In genomic region chr22:19477321-19478085, GRCh38 we compare ENCODE assay signal across 8 cellular contexts. TPM values are rescaled to one million over a fixed set of nuclear protein-coding genes. Genes with fewer than 3 reads are reported as not detected.
A peak's percentile ranks its signal among the peaks of the same experiment; 100 is the strongest.
DNase-seq lines count a peak whose midpoint lies in the region; ATAC-seq, FAIRE-seq and TF ChIP-seq lines count a peak whose summit lies in the region.

No MANE protein-coding gene starts in this region.

- no peak overlapping the region for H2AFZ ChIP-seq in OCI-LY7 (ENCODE audit: low read length)
- H2AFZ ChIP-seq in endothelial cell of umbilical vein (ENCODE audit: low read depth, low read length) = no peak overlapping the region
- H2AFZ ChIP-seq in trophoblast cell (ENCODE audit: insufficient read depth, low read length, poor library complexity) = no peak overlapping the region

- POLR2A ChIA-PET in OCI-LY7 (lab: Charles Lee) = interaction anchor here (0.7 to 0.9 kb wide), 3 partner anchors 118 to 214 kb away, joined by 3 to 5 read pairs (median 4); no protein-coding TSS in a partner anchor
- POLR2A ChIA-PET in endothelial cell of umbilical vein (lab: Charles Lee) = interaction anchor here (1.6 kb wide), 2 partner anchors 19 to 41 kb away, joined by 3 to 4 read pairs; no protein-coding TSS in a partner anchor

- peaks cover 9% of the 10 kb centered on the region for H3K79me1 ChIP-seq in trophoblast cell (ENCODE audit: low read length)

- DNase-seq in GM13976 (ENCODE audit: low spot score) (no peak), OCI-LY7 (ENCODE audit: low spot score) (peak; percentile 43), endothelial cell of umbilical vein (ENCODE audit: low read depth, low spot score) (peak; percentile 49), trophoblast cell (no peak), SKM-1 treated with dmso at 0.1 percent for 144 hours (lab: John Stamatoyannopoulos, UW; ENCODE audit: unreplicated experiment) (no peak), ureter (ENCODE audit: low spot score) (no peak), NCI-H2227 treated with DMSO at 0.1 percent for 48 hours (lab: John Stamatoyannopoulos, UW) (no peak)

- CTCF ChIA-PET in OCI-LY7 (lab: Charles Lee; ENCODE audit: unreplicated experiment) = interaction anchor here (1.1 kb wide), 1 partner anchor 154 kb away, joined by 3 read pairs; no protein-coding TSS in a partner anchor
- CTCF ChIA-PET in endothelial cell of umbilical vein (lab: Charles Lee) = interaction anchor here (0.8 to 4.7 kb wide), 14 partner anchors 10 to 298 kb away, joined by 3 to 67 read pairs (median 4); partner anchors contain the start of genes HIRA and SLC25A1

- TF ChIP-seq CTCF in GM13976 (IDR thresholded peaks at IDR 0.05; ENCODE audit: borderline replicate concordance, control extremely low read depth, extremely low read depth, insufficient read depth, missing control alignments) = peak; percentile 26
- TF ChIP-seq CTCF in OCI-LY7 (conservative IDR thresholded peaks at IDR 0.05; ENCODE audit: low read length) = peak; percentile 75
- peak in 1 of 2 donors; percentile 1 for TF ChIP-seq CTCF in endothelial cell of umbilical vein (IDR thresholded peaks at IDR 0.05; ENCODE audit: extremely low read depth in 1 of 2, insufficient read depth in 1 of 2, low read depth in 1 of 2, low read length in 2 of 2)

- no peak for ATAC-seq in HG02885 (IDR thresholded peaks at IDR 0.05; ENCODE audit: poor library complexity, unreplicated experiment)

- H3K4me1 ChIP-seq in OCI-LY7 (ENCODE audit: insufficient read depth, low read length, poor library complexity, severe bottlenecking) (peaks cover 14% of the 10 kb centered on the region), endothelial cell of umbilical vein (ENCODE audit: control insufficient read depth, extremely low read depth, insufficient read depth, low read length) (peaks cover 29% of the 10 kb centered on the region), trophoblast cell (ENCODE audit: control insufficient read depth in 1 of 2, insufficient read depth in 2 of 2, low read length in 2 of 2) (peaks cover 4 to 7% of the 10 kb centered on the region in 2 experiments)

- H2AK5ac ChIP-seq in trophoblast cell (ENCODE audit: low read length) = no peak overlapping the region

- no peak overlapping the region for H2BK12ac ChIP-seq in trophoblast cell (ENCODE audit: low read length)

- peak; percentile 87 for FAIRE-seq in endothelial cell of umbilical vein (lab: Jason Lieb, UNC)

- peaks cover 17% of the 10 kb centered on the region for H4K20me1 ChIP-seq in OCI-LY7 (ENCODE audit: insufficient read depth, low read length)
- H4K20me1 ChIP-seq in endothelial cell of umbilical vein (replicated peaks; ENCODE audit: control insufficient read depth, extremely low read depth, insufficient read depth, low read length) = no peaks in the 10 kb centered on the region

- intact Hi-C loops in OCI-LY7 (cut with micrococcal nuclease; ENCODE audit: unreplicated experiment) = loop anchor here (2.0 kb wide), 2 partner anchors 45 to 177 kb away; partner anchors contain the start of gene MRPL40
- intact Hi-C loops in endothelial cell of umbilical vein (cut with micrococcal nuclease) = loop anchor here (1.0 to 10.0 kb wide), 4 partner anchors 31 to 237 kb away; partner anchors contain the start of genes C22orf39, MRPL40 and SEPTIN5

- no peak overlapping the region for H2BK120ac ChIP-seq in trophoblast cell (ENCODE audit: insufficient read depth, low read length, poor library complexity)

- H3K9me2 ChIP-seq in OCI-LY7 (ENCODE audit: insufficient read depth, low read length) = no peaks in the 10 kb centered on the region

- no peaks in the 10 kb centered on the region for H3K9me1 ChIP-seq in endothelial cell of umbilical vein (replicated peaks; ENCODE audit: control insufficient read depth, extremely low read depth, insufficient read depth, low read length)

- dilution Hi-C loops in endothelial cell of umbilical vein (cut with MboI; ENCODE audit: extremely low pct_ligation_motif_present, low sequenced_read_pairs) = no loop called here

- no peaks in the 10 kb centered on the region for H3K27me3 ChIP-seq in endothelial cell of umbilical vein (ENCODE audit: control insufficient read depth in 2 of 2, insufficient read depth in 2 of 2, low read length in 2 of 2)
- no peaks in the 10 kb centered on the region for H3K27me3 ChIP-seq in trophoblast cell (ENCODE audit: insufficient read depth, low read length)

- H3K9ac ChIP-seq in endothelial cell of umbilical vein (replicated peaks; ENCODE audit: extremely low read depth, insufficient read depth, low read length) = peak overlapping the region; percentile 99
- no peak overlapping the region for H3K9ac ChIP-seq in trophoblast cell (ENCODE audit: low read length)

- H3K23ac ChIP-seq in trophoblast cell (ENCODE audit: low read length) = peak overlapping the region; percentile 50

- H3K4me3 ChIP-seq in OCI-LY7 (ENCODE audit: low read depth, low read length, poor library complexity, severe bottlenecking) = peak overlapping the region; percentile 94
- H3K4me3 ChIP-seq in endothelial cell of umbilical vein (replicated peaks in 1 of 3; ENCODE audit: insufficient read depth in 1 of 3, low read depth in 1 of 3, low read length in 3 of 3) = peak overlapping the region; percentile 53 to 87 (median 83)
- H3K4me3 ChIP-seq in trophoblast cell (ENCODE audit: low read depth, low read length) = no peak overlapping the region

- no peak overlapping the region for H3K14ac ChIP-seq in trophoblast cell (ENCODE audit: low read length)

- TF ChIP-seq POLR2A in endothelial cell of umbilical vein (IDR thresholded peaks at IDR 0.05; ENCODE audit: low read depth, low read length) = no peak

- peak overlapping the region; percentile 98 for H3K4ac ChIP-seq in trophoblast cell (ENCODE audit: low read depth, low read length)

- H3K4me2 ChIP-seq in OCI-LY7 (ENCODE audit: low read length) = peak overlapping the region; percentile 100
- H3K4me2 ChIP-seq in endothelial cell of umbilical vein (ENCODE audit: insufficient read depth, low read length) = peak overlapping the region; percentile 98
- peak overlapping the region; percentile 99 for H3K4me2 ChIP-seq in trophoblast cell (ENCODE audit: low read length)

- H3K79me2 ChIP-seq in OCI-LY7 (ENCODE audit: insufficient read depth, low read depth, low read length) = peaks cover 68% of the 10 kb centered on the region
- peaks cover 64% of the 10 kb centered on the region for H3K79me2 ChIP-seq in endothelial cell of umbilical vein (ENCODE audit: control insufficient read depth, insufficient read depth, low read length)
- peaks cover 16% of the 10 kb centered on the region for H3K79me2 ChIP-seq in trophoblast cell (ENCODE audit: control insufficient read depth, insufficient read depth, low read length, poor library complexity)

- in situ Hi-C loops in GM13976 (cut with MboI; ENCODE audit: low sequenced_read_pairs, unreplicated experiment) = loop anchor here (10.0 kb wide), 1 partner anchor 293 kb away; no protein-coding TSS in a partner anchor

- no CpG with 5 or more reads among the region's 5 CpGs for WGBS in trophoblast cell (ENCODE audit: extremely low coverage, insufficient coverage, insufficient read length)

- H2BK5ac ChIP-seq in trophoblast cell (ENCODE audit: low read depth, low read length, poor library complexity) = no peak overlapping the region

- H3K36me3 ChIP-seq in OCI-LY7 (ENCODE audit: insufficient read depth, low read length) = peaks cover 52% of the 10 kb centered on the region
- peaks cover 14 to 17% of the 10 kb centered on the region in 2 experiments for H3K36me3 ChIP-seq in endothelial cell of umbilical vein (ENCODE audit: control insufficient read depth in 2 of 2, extremely low read depth in 1 of 2, insufficient read depth in 2 of 2, low read length in 2 of 2)
- peaks cover 25 to 28% of the 10 kb centered on the region in 2 experiments for H3K36me3 ChIP-seq in trophoblast cell (ENCODE audit: control insufficient read depth in 1 of 2, insufficient read depth in 2 of 2, low read length in 2 of 2)

- H3K9me3 ChIP-seq in OCI-LY7 (ENCODE audit: low read length) (no peaks in the 10 kb centered on the region), endothelial cell of umbilical vein (replicated peaks; ENCODE audit: control insufficient read depth, insufficient read depth, low read length) (no peaks in the 10 kb centered on the region), trophoblast cell (ENCODE audit: insufficient read depth, low read depth, low read length) (no peaks in the 10 kb centered on the region)

- no peak overlapping the region for H4K12ac ChIP-seq in trophoblast cell (ENCODE audit: low read depth, low read length)

- no peak overlapping the region for H3K18ac ChIP-seq in trophoblast cell (ENCODE audit: low read length)

- TSS peak; percentile 51 for BruUV-seq in OCI-LY7 (replicated peaks; lab: Mats Ljungman, UMichigan)
- no TSS peak for BruUV-seq in endothelial cell of umbilical vein (replicated peaks; lab: Mats Ljungman, UMichigan)

- no peak overlapping the region for H4K8ac ChIP-seq in trophoblast cell (ENCODE audit: low read depth, low read length)

- no peak overlapping the region for H4K91ac ChIP-seq in trophoblast cell (ENCODE audit: low read depth, low read length)

- peak overlapping the region; percentile 75 for H3K27ac ChIP-seq in OCI-LY7 (ENCODE audit: low read depth, low read length, poor library complexity, severe bottlenecking)
- peak overlapping the region; percentile 100 for H3K27ac ChIP-seq in endothelial cell of umbilical vein (ENCODE audit: insufficient read depth, low read depth, low read length)
- H3K27ac ChIP-seq in trophoblast cell (ENCODE audit: low read depth, low read length) = no peak overlapping the region

RNA-seq across cellular contexts. Expression of gene UFD1, which starts 1.5 kb away (rescaled TPM):
- total RNA-seq in OCI-LY7 (2014; rRNA removed; shearing (Covaris generic)) = 52.8 and 70.8 TPM in 2 replicates
- 60.1 and 62.5 TPM in 2 replicates for total RNA-seq in OCI-LY7 (2022)
- 122 and 127 TPM in 2 replicates for total RNA-seq in endothelial cell of umbilical vein
- polyA plus RNA-seq in endothelial cell of umbilical vein = 221 and 228 TPM in 2 replicates
- polyA plus RNA-seq in endothelial cell of umbilical vein (2011; cell fraction: cytosol; rRNA removed) = 206 and 231 TPM in 2 replicates
- 165 and 194 TPM in 2 replicates for polyA plus RNA-seq in endothelial cell of umbilical vein (2011; cell fraction: nucleus; rRNA removed)
- polyA plus RNA-seq in endothelial cell of umbilical vein (2012) = 125 and 207 TPM in 2 replicates
- 288 and 289 TPM in 2 replicates for polyA minus RNA-seq in endothelial cell of umbilical vein
- 33.1 TPM for polyA minus RNA-seq in endothelial cell of umbilical vein (2011; cell fraction: cytosol; rRNA and poly(A)+ RNA removed)
- 77.9 and 102 TPM in 2 replicates for polyA minus RNA-seq in endothelial cell of umbilical vein (2011; cell fraction: nucleus; rRNA and poly(A)+ RNA removed)
- polyA plus RNA-seq in trophoblast cell (2013) = 132 TPM in 2 replicates
- 47.6 TPM for total RNA-seq in ureter

RNA-seq across cellular contexts. Expression of gene CDC45, which starts 2.2 kb away (rescaled TPM):
- 80.2 and 90.9 TPM in 2 replicates for total RNA-seq in OCI-LY7 (2014; rRNA removed; shearing (Covaris generic))
- total RNA-seq in OCI-LY7 (2022) = 83.0 and 97.1 TPM in 2 replicates
- 40.6 and 44.7 TPM in 2 replicates for total RNA-seq in endothelial cell of umbilical vein
- polyA plus RNA-seq in endothelial cell of umbilical vein = 33.2 and 36.6 TPM in 2 replicates
- polyA plus RNA-seq in endothelial cell of umbilical vein (2011; cell fraction: cytosol; rRNA removed) = 43.5 and 50.0 TPM in 2 replicates
- 72.3 and 91.0 TPM in 2 replicates for polyA plus RNA-seq in endothelial cell of umbilical vein (2011; cell fraction: nucleus; rRNA removed)
- 17.1 and 34.7 TPM in 2 replicates for polyA plus RNA-seq in endothelial cell of umbilical vein (2012)
- 32.7 and 40.4 TPM in 2 replicates for polyA minus RNA-seq in endothelial cell of umbilical vein
- 25.7 TPM for polyA minus RNA-seq in endothelial cell of umbilical vein (2011; cell fraction: cytosol; rRNA and poly(A)+ RNA removed)
- polyA minus RNA-seq in endothelial cell of umbilical vein (2011; cell fraction: nucleus; rRNA and poly(A)+ RNA removed) = 28.9 and 31.7 TPM in 2 replicates
- polyA plus RNA-seq in trophoblast cell (2013) = 13.0 and 13.1 TPM in 2 replicates
- 1.1 TPM for total RNA-seq in ureter

RNA-seq across cellular contexts. Expression of gene C22orf39, which starts 30.0 kb away (rescaled TPM):
- 64.8 and 70.4 TPM in 2 replicates for total RNA-seq in OCI-LY7 (2014; rRNA removed; shearing (Covaris generic))
- total RNA-seq in OCI-LY7 (2022) (52.1 and 56.3 TPM in 2 replicates), endothelial cell of umbilical vein (25.0 and 26.1 TPM in 2 replicates), ureter (31.5 TPM)
- polyA plus RNA-seq in endothelial cell of umbilical vein = 27.4 and 28.0 TPM in 2 replicates
- 22.8 and 23.6 TPM in 2 replicates for polyA plus RNA-seq in endothelial cell of umbilical vein (2011; cell fraction: cytosol; rRNA removed)
- 13.2 and 13.3 TPM in 2 replicates for polyA plus RNA-seq in endothelial cell of umbilical vein (2011; cell fraction: nucleus; rRNA removed)
- 16.3 and 18.4 TPM in 2 replicates for polyA plus RNA-seq in endothelial cell of umbilical vein (2012)
- 36.7 and 43.3 TPM in 2 replicates for polyA minus RNA-seq in endothelial cell of umbilical vein
- polyA minus RNA-seq in endothelial cell of umbilical vein (2011; cell fraction: cytosol; rRNA and poly(A)+ RNA removed) = 11.7 TPM
- 10.4 and 16.8 TPM in 2 replicates for polyA minus RNA-seq in endothelial cell of umbilical vein (2011; cell fraction: nucleus; rRNA and poly(A)+ RNA removed)
- 17.3 and 18.3 TPM in 2 replicates for polyA plus RNA-seq in trophoblast cell (2013)

RNA-seq across cellular contexts. Expression of gene MRPL40, which starts 45.2 kb away (rescaled TPM):
- 38.5 and 46.3 TPM in 2 replicates for total RNA-seq in OCI-LY7 (2014; rRNA removed; shearing (Covaris generic))
- 40.0 and 45.6 TPM in 2 replicates for total RNA-seq in OCI-LY7 (2022)
- total RNA-seq in endothelial cell of umbilical vein = 27.4 and 30.6 TPM in 2 replicates
- 17.5 and 22.0 TPM in 2 replicates for polyA plus RNA-seq in endothelial cell of umbilical vein
- 31.0 and 32.8 TPM in 2 replicates for polyA plus RNA-seq in endothelial cell of umbilical vein (2011; cell fraction: cytosol; rRNA removed)
- polyA plus RNA-seq in endothelial cell of umbilical vein (2011; cell fraction: nucleus; rRNA removed) = 11.9 and 13.1 TPM in 2 replicates
- polyA plus RNA-seq in endothelial cell of umbilical vein (2012) = 26.9 and 42.5 TPM in 2 replicates
- 11.8 and 12.7 TPM in 2 replicates for polyA minus RNA-seq in endothelial cell of umbilical vein
- polyA minus RNA-seq in endothelial cell of umbilical vein (2011; cell fraction: cytosol; rRNA and poly(A)+ RNA removed) = 11.1 TPM
- 2.9 TPM in 2 replicates for polyA minus RNA-seq in endothelial cell of umbilical vein (2011; cell fraction: nucleus; rRNA and poly(A)+ RNA removed)
- 22.4 and 23.6 TPM in 2 replicates for polyA plus RNA-seq in trophoblast cell (2013)
- 35.4 TPM for total RNA-seq in ureter

RNA-seq across cellular contexts. Expression of gene HIRA, which starts 46.0 kb away (rescaled TPM):
- 22.4 and 31.2 TPM in 2 replicates for total RNA-seq in OCI-LY7 (2014; rRNA removed; shearing (Covaris generic))
- total RNA-seq in OCI-LY7 (2022) (49.4 and 55.7 TPM in 2 replicates), endothelial cell of umbilical vein (27.7 and 30.9 TPM in 2 replicates), ureter (22.6 TPM)
- polyA plus RNA-seq in endothelial cell of umbilical vein = 17.3 and 18.1 TPM in 2 replicates
- polyA plus RNA-seq in endothelial cell of umbilical vein (2011; cell fraction: cytosol; rRNA removed) = 26.0 TPM in 2 replicates
- polyA plus RNA-seq in endothelial cell of umbilical vein (2011; cell fraction: nucleus; rRNA removed) = 27.8 and 28.2 TPM in 2 replicates
- polyA plus RNA-seq in endothelial cell of umbilical vein (2012) = 17.5 and 22.0 TPM in 2 replicates
- 25.2 and 25.3 TPM in 2 replicates for polyA minus RNA-seq in endothelial cell of umbilical vein
- 15.0 TPM for polyA minus RNA-seq in endothelial cell of umbilical vein (2011; cell fraction: cytosol; rRNA and poly(A)+ RNA removed)
- polyA minus RNA-seq in endothelial cell of umbilical vein (2011; cell fraction: nucleus; rRNA and poly(A)+ RNA removed) = 12.1 and 12.8 TPM in 2 replicates
- 13.1 and 13.7 TPM in 2 replicates for polyA plus RNA-seq in trophoblast cell (2013)

Comparison
In these comparisons a context has a peak if more than half of its experiments do, and no peak if none do; other contexts are left out.
1. DNase-seq: peak in OCI-LY7 (single experiment) and endothelial cell of umbilical vein (single experiment); none in GM13976 (single experiment), trophoblast cell (0 of 2), SKM-1 treated with dmso at 0.1 percent for 144 hours (single experiment), ureter (single experiment) and NCI-H2227 treated with DMSO at 0.1 percent for 48 hours (single experiment).
2. RNA of gene CDC45, which starts 2.2 kb away (total RNA-seq): 80.2 to 97.1 TPM in OCI-LY7 and 40.6 to 44.7 TPM in endothelial cell of umbilical vein; 1.1 TPM in ureter (single experiment); every median in the first group is over 10 times any median in the second.
3. Peak in every context shown above with its lines, with median percentiles within 50 percentile points of each other: H3K4me2 ChIP-seq.